ENCODE assay signal across 19 cellular contexts in genomic region chr15:31485431-31485830, GRCh38.
DNase-seq lines count a peak whose midpoint lies in the region; ATAC-seq lines count a peak whose summit lies in the region.
"Had no signal": no experiment of that assay in that cellular context is flagged by ENCODE, and none has a peak within 500 bp of the region (broad histone marks: within the 10 kb centered on the region; RNA-seq: fewer than 3 reads in every experiment).

No MANE protein-coding gene starts in this region.

- H3K4me1 Mint-ChIP-seq in activated T-cell treated with anti-CD3 and anti-CD28 coated beads, Interleukin-2, amount 50 U/mL, for 24 hours (ENCODE audit: low read depth) = peaks cover 81% of the 10 kb centered on the region
- H3K4me1 Mint-ChIP-seq in activated T-helper 1 cell treated with anti-CD3 and anti-CD28 coated beads, Interleukin-12 subunit alpha, Interleukin-12 subunit beta, Interleukin-2, Interleukin-4 antibody, amounts not matched to agents 30 ng/mL and 10 ng/mL and 1 ng/mL, durations not matched to agents 14 hours and 24 hours and 36 hours (ENCODE audit: low read depth) = peaks cover 83% of the 10 kb centered on the region
- H3K4me1 Mint-ChIP-seq in stimulated activated naive B cell treated with anti-CD40 and anti-IgM and Interleukin-4, amounts not matched to agents 10 μg/mL and 1 μg/mL and 100 μg/mL, for 72 hours = peaks cover 33 to 63% of the 10 kb centered on the region in 2 donors

- no peaks in the 10 kb centered on the region for H3K9me3 Mint-ChIP-seq in activated T-cell treated with anti-CD3 and anti-CD28 coated beads, Interleukin-2, amount 50 U/mL, for 24 hours
- no peaks in the 10 kb centered on the region for H3K9me3 Mint-ChIP-seq in activated T-helper 1 cell treated with anti-CD3 and anti-CD28 coated beads, Interleukin-12 subunit alpha, Interleukin-12 subunit beta, Interleukin-2, Interleukin-4 antibody, amounts not matched to agents 30 ng/mL and 10 ng/mL and 1 ng/mL, durations not matched to agents 14 hours and 24 hours and 36 hours
- H3K9me3 Mint-ChIP-seq in stimulated activated naive B cell treated with anti-CD40 and anti-IgM and Interleukin-4, amounts not matched to agents 10 μg/mL and 1 μg/mL and 100 μg/mL, for 72 hours = peaks cover 0 to 4% of the 10 kb centered on the region in 2 donors
- H3K9me3 Mint-ChIP-seq: activated CD4-positive, alpha-beta memory T cell treated with anti-CD3 and anti-CD28 coated beads for 36 hours; activated naive CD4-positive, alpha-beta T cell treated with anti-CD3 and anti-CD28 coated beads, Interleukin-2, amount 50 U/mL, for 24 hours had no signal

- peak; percentile 29 for DNase-seq in activated T-cell treated with anti-CD3 and anti-CD28 coated beads, Interleukin-2, amount 50 U/mL, for 24 hours
- DNase-seq in activated T-cell treated with anti-CD3 and anti-CD28 coated beads, Interleukin-2, amount 50 U/mL, for 48 hours = no peak
- DNase-seq in activated T-helper 1 cell treated with anti-CD3 and anti-CD28 coated beads, Interleukin-12 subunit alpha, Interleukin-12 subunit beta, Interleukin-2, Interleukin-4 antibody, amounts not matched to agents 30 ng/mL and 10 ng/mL and 1 ng/mL, durations not matched to agents 14 hours and 24 hours and 36 hours (ENCODE audit: low spot score) = no peak
- DNase-seq in islet precursor cell (peak; percentile 37), NOMO-1 treated with DMSO at 0.1 percent for 48 hours (lab: John Stamatoyannopoulos, UW; ENCODE audit: unreplicated experiment) (no peak), SW 1271 (lab: John Stamatoyannopoulos, UW) (no peak)
- DNase-seq in stimulated activated naive B cell treated with anti-CD40 and anti-IgM and Interleukin-4, amounts not matched to agents 10 μg/mL and 1 μg/mL and 100 μg/mL, for 72 hours = no peak
- DNase-seq: activated CD4-positive, alpha-beta memory T cell treated with anti-CD3 and anti-CD28 coated beads for 36 hours; activated T-cell treated with anti-CD3 and anti-CD28 coated beads, Interleukin-2, amount 50 U/mL, for 1 hour; BE2C; effector CD8-positive, alpha-beta T cell; mesenchymal stem cell; NCI-H1436 treated with DMSO at 0.1 percent for 48 hours; NCI-H524; T-helper 17 cell had no signal

- no peak for ATAC-seq in stimulated activated naive B cell treated with anti-CD40 and anti-IgM and Interleukin-4, amounts not matched to agents 10 μg/mL and 1 μg/mL and 100 μg/mL, for 72 hours (replicated peaks)
- ATAC-seq in GM19467 (IDR thresholded peaks at IDR 0.05; ENCODE audit: unreplicated experiment) = no peak
- ATAC-seq: GM12878; stimulated activated memory B cell treated with anti-CD40 and anti-IgM and Interleukin-4, amounts not matched to agents 10 μg/mL and 1 μg/mL and 100 μg/mL, for 72 hours; T-helper 17 cell had no signal

- intact Hi-C loops in activated T-helper 1 cell treated with anti-CD3 and anti-CD28 coated beads, Interleukin-12 subunit alpha, Interleukin-12 subunit beta, Interleukin-2, Interleukin-4 antibody, amounts not matched to agents 30 ng/mL and 10 ng/mL and 1 ng/mL, durations not matched to agents 14 hours and 24 hours and 36 hours (cut with micrococcal nuclease) = loop anchor here (5.0 kb wide), 1 partner anchor 283 kb away; no protein-coding TSS in a partner anchor

- H3K36me3 Mint-ChIP-seq in activated T-cell treated with anti-CD3 and anti-CD28 coated beads, Interleukin-2, amount 50 U/mL, for 24 hours (ENCODE audit: low read depth) = peaks cover 23% of the 10 kb centered on the region
- peaks cover 28% of the 10 kb centered on the region for H3K36me3 Mint-ChIP-seq in activated T-helper 1 cell treated with anti-CD3 and anti-CD28 coated beads, Interleukin-12 subunit alpha, Interleukin-12 subunit beta, Interleukin-2, Interleukin-4 antibody, amounts not matched to agents 30 ng/mL and 10 ng/mL and 1 ng/mL, durations not matched to agents 14 hours and 24 hours and 36 hours (ENCODE audit: low read depth)
- peaks cover 6 to 8% of the 10 kb centered on the region in 2 donors for H3K36me3 Mint-ChIP-seq in stimulated activated naive B cell treated with anti-CD40 and anti-IgM and Interleukin-4, amounts not matched to agents 10 μg/mL and 1 μg/mL and 100 μg/mL, for 72 hours
- H3K36me3 Mint-ChIP-seq: activated naive CD4-positive, alpha-beta T cell treated with anti-CD3 and anti-CD28 coated beads, Interleukin-2, amount 50 U/mL, for 24 hours had no signal

- no peak overlapping the region for H3K27ac Mint-ChIP-seq in activated T-cell treated with anti-CD3 and anti-CD28 coated beads, Interleukin-2, amount 50 U/mL, for 24 hours
- peak overlapping the region; percentile 29 for H3K27ac Mint-ChIP-seq in activated T-helper 1 cell treated with anti-CD3 and anti-CD28 coated beads, Interleukin-12 subunit alpha, Interleukin-12 subunit beta, Interleukin-2, Interleukin-4 antibody, amounts not matched to agents 30 ng/mL and 10 ng/mL and 1 ng/mL, durations not matched to agents 14 hours and 24 hours and 36 hours
- H3K27ac Mint-ChIP-seq in stimulated activated naive B cell treated with anti-CD40 and anti-IgM and Interleukin-4, amounts not matched to agents 10 μg/mL and 1 μg/mL and 100 μg/mL, for 72 hours = peak overlapping the region; percentile 31
- H3K27ac Mint-ChIP-seq: stimulated activated memory B cell treated with anti-CD40 and anti-IgM and Interleukin-4, amounts not matched to agents 10 μg/mL and 1 μg/mL and 100 μg/mL, for 72 hours had no signal

- H3K27me3 Mint-ChIP-seq in activated T-cell treated with anti-CD3 and anti-CD28 coated beads, Interleukin-2, amount 50 U/mL, for 24 hours = peaks cover 2% of the 10 kb centered on the region
- peaks cover 2% of the 10 kb centered on the region for H3K27me3 Mint-ChIP-seq in activated T-helper 1 cell treated with anti-CD3 and anti-CD28 coated beads, Interleukin-12 subunit alpha, Interleukin-12 subunit beta, Interleukin-2, Interleukin-4 antibody, amounts not matched to agents 30 ng/mL and 10 ng/mL and 1 ng/mL, durations not matched to agents 14 hours and 24 hours and 36 hours (ENCODE audit: insufficient read depth)
- peaks cover 19 to 27% of the 10 kb centered on the region in 2 donors for H3K27me3 Mint-ChIP-seq in stimulated activated naive B cell treated with anti-CD40 and anti-IgM and Interleukin-4, amounts not matched to agents 10 μg/mL and 1 μg/mL and 100 μg/mL, for 72 hours
- H3K27me3 Mint-ChIP-seq: T-helper 17 cell had no signal

- H3K4me3 Mint-ChIP-seq in activated T-cell treated with anti-CD3 and anti-CD28 coated beads, Interleukin-2, amount 50 U/mL, for 24 hours = no peak overlapping the region
- peak overlapping the region; percentile 90 for H3K4me3 Mint-ChIP-seq in activated T-helper 1 cell treated with anti-CD3 and anti-CD28 coated beads, Interleukin-12 subunit alpha, Interleukin-12 subunit beta, Interleukin-2, Interleukin-4 antibody, amounts not matched to agents 30 ng/mL and 10 ng/mL and 1 ng/mL, durations not matched to agents 14 hours and 24 hours and 36 hours
- H3K4me3 Mint-ChIP-seq in stimulated activated naive B cell treated with anti-CD40 and anti-IgM and Interleukin-4, amounts not matched to agents 10 μg/mL and 1 μg/mL and 100 μg/mL, for 72 hours = no peak overlapping the region

Comparison
In these comparisons a context has a peak if more than half of its experiments do, and no peak if none do; other contexts are left out.
1. DNase-seq: peak in activated T-cell treated with anti-CD3 and anti-CD28 coated beads, Interleukin-2, amount 50 U/mL, for 24 hours (single experiment) and islet precursor cell (single experiment); none in activated T-cell treated with anti-CD3 and anti-CD28 coated beads, Interleukin-2, amount 50 U/mL, for 48 hours (0 of 2), activated T-helper 1 cell treated with anti-CD3 and anti-CD28 coated beads, Interleukin-12 subunit alpha, Interleukin-12 subunit beta, Interleukin-2, Interleukin-4 antibody, amounts not matched to agents 30 ng/mL and 10 ng/mL and 1 ng/mL, durations not matched to agents 14 hours and 24 hours and 36 hours (single experiment), stimulated activated naive B cell treated with anti-CD40 and anti-IgM and Interleukin-4, amounts not matched to agents 10 μg/mL and 1 μg/mL and 100 μg/mL, for 72 hours (single experiment), NOMO-1 treated with DMSO at 0.1 percent for 48 hours (single experiment) and SW 1271 (0 of 2).